8 cellular contexts compared by ENCODE assay signal in the genomic region with DNA sequence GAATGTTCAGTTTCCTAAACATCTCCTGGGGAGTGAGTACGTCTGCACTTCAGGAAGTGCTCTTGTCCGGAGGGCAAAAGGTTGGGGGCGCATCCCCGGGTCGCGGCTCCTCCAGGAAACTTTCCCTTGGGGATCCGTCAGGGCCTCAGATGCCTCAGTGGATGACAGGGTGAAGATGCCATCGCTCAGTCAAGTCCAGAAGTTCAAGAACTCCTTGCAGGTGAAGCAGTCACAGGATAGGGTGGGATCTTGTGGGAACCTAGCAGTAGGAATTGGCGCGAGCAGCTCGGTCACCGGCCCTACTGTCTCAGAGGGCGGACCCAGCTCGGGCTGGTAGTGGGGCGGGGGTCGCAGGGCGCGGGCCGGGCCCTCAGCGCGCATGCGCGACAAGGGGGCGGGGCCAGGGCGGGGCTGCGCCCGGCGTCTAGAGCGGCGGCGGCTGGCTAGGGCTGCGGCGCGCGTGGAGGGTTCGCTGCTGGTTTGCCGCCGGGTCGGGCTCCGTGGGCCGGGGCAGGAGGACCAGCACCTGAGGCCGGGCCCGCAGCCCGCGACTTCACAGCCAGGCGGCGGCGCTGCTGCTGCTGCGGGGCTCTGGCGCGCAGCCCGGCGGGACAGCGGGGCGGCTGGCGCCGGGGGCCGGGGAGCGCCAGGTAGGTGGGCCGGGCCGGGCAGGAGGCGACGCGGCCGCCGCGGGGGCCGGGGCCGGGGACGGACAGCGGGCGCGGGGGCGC. TPM values are rescaled to one million over a fixed set of nuclear protein-coding genes. Genes with fewer than 3 reads are reported as not detected.
A peak's percentile ranks its signal among the peaks of the same experiment; 100 is the strongest.
DNase-seq lines count a peak whose midpoint lies in the region; ATAC-seq and TF ChIP-seq lines count a peak whose summit lies in the region.

Gene INPP4A (plus strand): TSS at position 423 of the 731 bp plus-strand sequence. CDS start 75,191 bp downstream, outside the sequence.

- no peaks in the 10 kb centered on the region for H3K9me3 Mint-ChIP-seq in Calu3 (ENCODE audit: low read depth, unreplicated experiment)
- H3K9me3 Mint-ChIP-seq in activated T-cell treated with anti-CD3 and anti-CD28 coated beads, Interleukin-2, amount 50 U/mL, for 4 hours = peaks cover 4% of the 10 kb centered on the region

- peak within 1 kb of the TSS; percentile 87 for H3K4me2 ChIP-seq in PC-9

- CTCF ChIA-PET in Calu3 (lab: Charles Lee) = no interaction called here
- CTCF ChIA-PET in PC-9 (lab: Charles Lee) = no interaction called here

- peaks cover 22% of the 10 kb centered on the region for H3K4me1 ChIP-seq in PC-9 (replicated peaks; ENCODE audit: insufficient read depth)

- H3K27me3 ChIP-seq in PC-9 (ENCODE audit: insufficient read depth, low read depth) = no peaks in the 10 kb centered on the region

- intact Hi-C loops in Calu3 (cut with micrococcal nuclease; ENCODE audit: unreplicated experiment) (loop anchor here (5.0 kb wide), 1 partner anchor 38 kb away; no protein-coding TSS in a partner anchor), PC-9 (cut with micrococcal nuclease; ENCODE audit: unreplicated experiment) (loop anchor here (1.0 to 10.0 kb wide), 5 partner anchors 14 to 120 kb away; no protein-coding TSS in a partner anchor)

- peak within 1 kb of the TSS; percentile 91 for H3K4me3 ChIP-seq in PC-9

- H3K79me2 ChIP-seq in PC-9 (ENCODE audit: low read depth) = peaks cover 46% of the 10 kb centered on the region

- H3K27me3 Mint-ChIP-seq in Calu3 (ENCODE audit: unreplicated experiment) = no peaks in the 10 kb centered on the region
- no peaks in the 10 kb centered on the region for H3K27me3 Mint-ChIP-seq in activated T-cell treated with anti-CD3 and anti-CD28 coated beads, Interleukin-2, amount 50 U/mL, for 4 hours (ENCODE audit: low read depth)

- POLR2A ChIA-PET in PC-9 (lab: Charles Lee; ENCODE audit: unreplicated experiment) = interaction anchor here (0.5 to 0.8 kb wide), 4 partner anchors 9 to 573 kb away, joined by 9 to 18 read pairs (median 11); no protein-coding TSS in a partner anchor

- BruUV-seq in Calu3 (replicated peaks; lab: Mats Ljungman, UMichigan) = no TSS peak
- BruUV-seq in PC-9 (replicated peaks; lab: Mats Ljungman, UMichigan) = no TSS peak

- H3K9me3 ChIP-seq in PC-9 (ENCODE audit: insufficient read depth, low read depth) = no peaks in the 10 kb centered on the region

- TF ChIP-seq CTCF in Calu3 (IDR thresholded peaks at IDR 0.05; ENCODE audit: unreplicated experiment) = no peak
- TF ChIP-seq CTCF in PC-9 (conservative IDR thresholded peaks at IDR 0.05) = no peak

- peak within 1 kb of the TSS; percentile 91 for H3K4me3 Mint-ChIP-seq in Calu3 (ENCODE audit: low read depth, unreplicated experiment)
- peak within 1 kb of the TSS; percentile 97 for H3K4me3 Mint-ChIP-seq in activated T-cell treated with anti-CD3 and anti-CD28 coated beads, Interleukin-2, amount 50 U/mL, for 4 hours

- H3K36me3 ChIP-seq in PC-9 (ENCODE audit: low read depth) = no peaks in the 10 kb centered on the region

- peak within 1 kb of the TSS; percentile 68 for H3K27ac Mint-ChIP-seq in Calu3 (ENCODE audit: unreplicated experiment)

- H3K36me3 Mint-ChIP-seq in Calu3 (ENCODE audit: insufficient read depth, unreplicated experiment) = peaks cover 21% of the 10 kb centered on the region
- H3K36me3 Mint-ChIP-seq in activated T-cell treated with anti-CD3 and anti-CD28 coated beads, Interleukin-2, amount 50 U/mL, for 4 hours (ENCODE audit: insufficient read depth) = no peaks in the 10 kb centered on the region

- H3K4me1 Mint-ChIP-seq in Calu3 (ENCODE audit: low read depth, unreplicated experiment) = peaks cover 44% of the 10 kb centered on the region
- peaks cover 45% of the 10 kb centered on the region for H3K4me1 Mint-ChIP-seq in activated T-cell treated with anti-CD3 and anti-CD28 coated beads, Interleukin-2, amount 50 U/mL, for 4 hours (ENCODE audit: low read depth)

- DNase-seq in Calu3 (peak; percentile 72), HT-29 (ENCODE audit: low spot score) (peak; percentile 76), PC-9 (peak; percentile 53 to 80), myocyte (ENCODE audit: low read depth) (peak; percentile 80)
- peak; percentile 75 for DNase-seq in activated T-cell treated with anti-CD3 and anti-CD28 coated beads, Interleukin-2, amount 50 U/mL, for 4 hours
- peak; percentile 62 to 83 (median 76) for DNase-seq in stimulated activated naive CD4-positive, alpha-beta T cell (lab: John Stamatoyannopoulos, UW)

- peak within 1 kb of the TSS; percentile 45 for H3K27ac ChIP-seq in PC-9

- H4K20me1 ChIP-seq in PC-9 (ENCODE audit: insufficient read depth) = peaks cover 6% of the 10 kb centered on the region; the same call in 1 of the 2 replicates

- 0 out of 2 replicates have a peak, but pooled peaks cover 8% of the 10 kb centered on the region for H3F3A ChIP-seq in PC-9 (ENCODE audit: insufficient read depth, low read depth)

- peak; percentile 82 for ATAC-seq in GM21360 (IDR thresholded peaks at IDR 0.05; ENCODE audit: unreplicated experiment)
- peak; percentile 89 to 92 for ATAC-seq in activated T-cell treated with anti-CD3 and anti-CD28 coated beads, Interleukin-2, amount 50 U/mL, for 4 hours
- ATAC-seq in esophagus mucosa = peak; percentile 90

- peak within 1 kb of the TSS; percentile 85 for H2AFZ ChIP-seq in PC-9

- no peaks in the 10 kb centered on the region for H3K9me2 ChIP-seq in PC-9 (ENCODE audit: insufficient read depth)

RNA-seq across cellular contexts. Expression of gene INPP4A, which starts in this region (rescaled TPM):
- total RNA-seq in Calu3 (2022) (26.7 and 28.2 TPM in 2 replicates), PC-9 (2021) (50.5 and 52.9 TPM in 2 replicates), esophagus mucosa (8.2 TPM), myocyte (21.7 and 22.0 TPM in 2 replicates)
- total RNA-seq in HT-29 (2014; rRNA removed; shearing (Covaris generic)) = 9.9 and 11.5 TPM in 2 replicates
- 10 to 100 TPM; 17.3 to 24.0 (median 17.3) TPM for total RNA-seq in activated T-cell treated with anti-CD3 and anti-CD28 coated beads, Interleukin-2, amount 50 U/mL, for 4 hours
- polyA plus RNA-seq in myocyte (2012) = 15.7 TPM

Comparison
In these comparisons a context has a peak if more than half of its experiments do, and no peak if none do; other contexts are left out.
1. Peak in every context shown above with its lines: DNase-seq, ATAC-seq, H3K4me3 ChIP-seq and H3K27ac ChIP-seq.